22 cellular contexts compared by ENCODE assay signal in genomic region chr2:67393237-67393636, GRCh38. TPM values are rescaled to one million over a fixed set of nuclear protein-coding genes. Genes with fewer than 3 reads are reported as not detected.
DNase-seq lines count a peak whose midpoint lies in the region; ATAC-seq and TF ChIP-seq lines count a peak whose summit lies in the region.
"Had no signal": no experiment of that assay in that cellular context is flagged by ENCODE, and none has a peak within 500 bp of the region (broad histone marks: within the 10 kb centered on the region; RNA-seq: fewer than 3 reads in every experiment).

No MANE protein-coding gene starts in this region.

- no peak overlapping the region for H3K9ac ChIP-seq in GM23248
- peak overlapping the region; percentile 34 for H3K9ac ChIP-seq in SK-N-MC (ENCODE audit: insufficient read length)

- H3K9me2 ChIP-seq in GM23248 (ENCODE audit: insufficient read depth), result no peaks in the 10 kb centered on the region

- TF ChIP-seq CTCF in choroid plexus epithelial cell (conservative IDR thresholded peaks at IDR 0.05; ENCODE audit: low read depth, low read length) (no peak), osteoblast (IDR thresholded peaks at IDR 0.05; ENCODE audit: extremely low read depth, low read depth, low read length) (no peak)

- ATAC-seq in HG02885 (IDR thresholded peaks at IDR 0.05; ENCODE audit: poor library complexity, unreplicated experiment) (no peak), HG03469 (IDR thresholded peaks at IDR 0.05; ENCODE audit: unreplicated experiment) (no peak)
- ATAC-seq: A549; CD8-positive, alpha-beta T cell; HCT116; T-cell had no signal

- in situ Hi-C loops in GM23248 (cut with MboI), result no loop called here

- H2AFZ ChIP-seq in GM23248 (peak overlapping the region; percentile 40), osteoblast (ENCODE audit: low read length) (peak overlapping the region; percentile 58)

- H3K4me3 ChIP-seq in GM23248, result peak overlapping the region; percentile 20; the same call in 1 of the 2 replicates
- peak overlapping the region; percentile 34 for H3K4me3 ChIP-seq in SK-N-MC
- no peak overlapping the region for H3K4me3 ChIP-seq in choroid plexus epithelial cell (ENCODE audit: low read depth, low read length)
- H3K4me3 ChIP-seq in osteoblast (ENCODE audit: insufficient read depth, low read length), result no peak overlapping the region
- H3K4me3 ChIP-seq: A549 had no signal

- no peaks in the 10 kb centered on the region for H3K27me3 ChIP-seq in GM23248 (replicated peaks; ENCODE audit: insufficient read depth)
- H3K27me3 ChIP-seq in osteoblast (ENCODE audit: insufficient read depth, low read length), result no peaks in the 10 kb centered on the region

- H3K36me3 ChIP-seq in GM23248 (ENCODE audit: low read depth) (no peaks in the 10 kb centered on the region), SK-N-MC (ENCODE audit: insufficient read depth, low read length) (no peaks in the 10 kb centered on the region), osteoblast (ENCODE audit: insufficient read depth, low read length) (no peaks in the 10 kb centered on the region)

- no peak overlapping the region for H3K27ac ChIP-seq in GM23248
- H3K27ac ChIP-seq in SK-N-MC, result peak overlapping the region; percentile 68
- H3K27ac ChIP-seq in osteoblast (ENCODE audit: low read depth, low read length), result peak overlapping the region; percentile 20
- H3K27ac ChIP-seq: A549, RWPE1 had no signal

- H3K9me3 ChIP-seq in GM23248 (ENCODE audit: low read depth) (no peaks in the 10 kb centered on the region), SK-N-MC (ENCODE audit: low read depth, low read length) (no peaks in the 10 kb centered on the region), osteoblast (ENCODE audit: low read depth, low read length) (no peaks in the 10 kb centered on the region)
- H3K9me3 ChIP-seq: A549 had no signal

- H4K20me1 ChIP-seq in GM23248 (ENCODE audit: insufficient read depth), result no peaks in the 10 kb centered on the region
- no peaks in the 10 kb centered on the region for H4K20me1 ChIP-seq in osteoblast (ENCODE audit: insufficient read depth, low read length)

- H3K79me2 ChIP-seq in GM23248 (ENCODE audit: insufficient read depth) (peaks cover 10% of the 10 kb centered on the region), osteoblast (ENCODE audit: insufficient read depth, low read length) (peaks cover 12% of the 10 kb centered on the region)

- H3K4me1 ChIP-seq in GM23248 (ENCODE audit: insufficient read depth) (peaks cover 56% of the 10 kb centered on the region), osteoblast (ENCODE audit: insufficient read depth, low read length) (peaks cover 44% of the 10 kb centered on the region)

- peaks cover 32% of the 10 kb centered on the region for H3F3A ChIP-seq in GM23248 (ENCODE audit: insufficient read depth)

- DNase-seq in GM23248 (no peak), SK-N-MC (ENCODE audit: low read depth, low spot score) (no peak), choroid plexus epithelial cell (ENCODE audit: low read depth) (peak; percentile 31), osteoblast (ENCODE audit: insufficient read length, low spot score, missing footprints) (no peak), dedifferentiated amniotic fluid mesenchymal stem cell (ENCODE audit: extremely low spot score) (no peak), NCI-H146 treated with DMSO at 0.1 percent for 48 hours (lab: John Stamatoyannopoulos, UW; ENCODE audit: unreplicated experiment) (no peak)
- DNase-seq: C1 segment of cervical spinal cord; CD8-positive, alpha-beta T cell; DMS79 treated with DMSO at 0.1 percent for 48 hours; KBM-7; MV-4-11; NCI-H1694; NCI-H2029 treated with DMSO at 0.1 percent for 48 hours; NCI-H510A; NCI-H69; SHP77 treated with DMSO at 0.1 percent for 48 hours; T-cell had no signal

- peak overlapping the region; percentile 57 for H3K4me2 ChIP-seq in GM23248 (ENCODE audit: unreplicated experiment)
- H3K4me2 ChIP-seq in osteoblast (ENCODE audit: insufficient read depth, low read length), result peak overlapping the region; percentile 8
- H3K4me2 ChIP-seq: A549 had no signal

RNA-seq across cellular contexts. Expression of gene ETAA1, which starts 3.9 kb away (rescaled TPM):
- total RNA-seq in GM23248 (2014; rRNA removed; shearing (Covaris generic)), result 16.0 and 18.6 TPM in 2 replicates
- 8.6 and 9.2 TPM in 2 replicates for polyA plus RNA-seq in GM23248 (2016; fragmentation: Nextera tagmentation; extraction: Ambion mirVana)
- total RNA-seq in osteoblast, result 20.6 and 22.1 TPM in 2 replicates

Comparison
In these comparisons a context has a peak if more than half of its experiments do, and no peak if none do; other contexts are left out.
1. H3K4me3 ChIP-seq: peak in GM23248 (single experiment) and SK-N-MC (single experiment); none in choroid plexus epithelial cell (single experiment) and osteoblast (single experiment).